11 cellular contexts compared by ENCODE assay signal in genomic region chr2:74461187-74462053, GRCh38. TPM values are rescaled to one million over a fixed set of nuclear protein-coding genes. Genes with fewer than 3 reads are reported as not detected.
A peak's percentile ranks its signal among the peaks of the same experiment; 100 is the strongest.
DNase-seq lines count a peak whose midpoint lies in the region; ATAC-seq and TF ChIP-seq lines count a peak whose summit lies in the region.
"Had no signal": no experiment of that assay in that cellular context is flagged by ENCODE, and none has a peak within 500 bp of the region (broad histone marks: within the 10 kb centered on the region; RNA-seq: fewer than 3 reads in every experiment).

No MANE protein-coding gene starts in this region.

- peaks cover 37% of the 10 kb centered on the region for H3K36me3 Mint-ChIP-seq in CD4-positive, alpha-beta T cell (ENCODE audit: low read depth)
- peaks cover 27% of the 10 kb centered on the region for H3K36me3 Mint-ChIP-seq in endodermal cell (ENCODE audit: low read depth)

- BruUV-seq in HCT116 (replicated peaks; lab: Mats Ljungman, UMichigan), result no TSS peak

- ATAC-seq in CD4-positive, alpha-beta T cell (ENCODE audit: poor library complexity), result no peak
- ATAC-seq in HCT116 (no peak), GM19397 (IDR thresholded peaks at IDR 0.05; ENCODE audit: unreplicated experiment) (no peak)

- H3K27ac Mint-ChIP-seq in CD4-positive, alpha-beta T cell, result no peak overlapping the region
- H3K27ac Mint-ChIP-seq in endodermal cell, result peak overlapping the region; percentile 35
- H3K27ac Mint-ChIP-seq: memory B cell had no signal

- H3K4me2 ChIP-seq in HCT116 (ENCODE audit: low read length), result no peak overlapping the region
- H3K4me2 ChIP-seq in hepatocyte, result no peak overlapping the region

- H3K4me1 Mint-ChIP-seq in CD4-positive, alpha-beta T cell (ENCODE audit: low read depth), result peaks cover 58% of the 10 kb centered on the region
- peaks cover 19% of the 10 kb centered on the region for H3K4me1 Mint-ChIP-seq in endodermal cell

- TF ChIP-seq RAD21 in HCT116 (IDR thresholded peaks at IDR 0.05; ENCODE audit: low read depth), result no peak

- POLR2A ChIA-PET in CD4-positive, alpha-beta T cell (lab: Charles Lee), result interaction anchor here (1.2 to 1.3 kb wide), 2 partner anchors 11 to 21 kb away, joined by 3 to 8 read pairs; partner anchors contain the start of genes CCDC142, MRPL53 and TTC31
- POLR2A ChIA-PET in HCT116 (lab: Charles Lee), result no interaction called here

- H3K9me2 ChIP-seq in HCT116 (ENCODE audit: insufficient read depth), result no peaks in the 10 kb centered on the region
- H3K9me2 ChIP-seq in hepatocyte (replicated peaks; ENCODE audit: insufficient read depth), result no peaks in the 10 kb centered on the region

- peaks cover 6 to 19% of the 10 kb centered on the region in 2 experiments; a peak in 2 of 4 replicates for H3K36me3 ChIP-seq in HCT116 (ENCODE audit: control insufficient read depth in 1 of 2, insufficient read depth in 2 of 2, low read length in 2 of 2)
- H3K36me3 ChIP-seq in endodermal cell (ENCODE audit: control insufficient read depth, insufficient read depth, low read length), result peaks cover 28% of the 10 kb centered on the region
- H3K36me3 ChIP-seq in hepatocyte (replicated peaks; ENCODE audit: insufficient read depth, low read depth), result no peaks in the 10 kb centered on the region

- no peak for TF ChIP-seq POLR2A in HCT116 (IDR thresholded peaks at IDR 0.05; ENCODE audit: borderline replicate concordance, extremely low read depth, insufficient read depth, insufficient read length)

- H3K4me3 ChIP-seq in HCT116 (replicated peaks in 1 of 2; ENCODE audit: low read depth in 1 of 2, low read length in 2 of 2) (no peak overlapping the region), endodermal cell (ENCODE audit: low read length) (no peak overlapping the region), hepatocyte (no peak overlapping the region)
- H3K4me3 ChIP-seq: SJCRH30, tibial artery had no signal

- TF ChIP-seq CTCF in CD4-positive, alpha-beta T cell (IDR thresholded peaks at IDR 0.05), result no peak
- TF ChIP-seq CTCF in HCT116 (IDR thresholded peaks at IDR 0.05 in 2 of 3, conservative IDR thresholded peaks at IDR 0.05 in 1 of 3; ENCODE audit: borderline replicate concordance in 1 of 3, insufficient read depth in 1 of 3, low read depth in 2 of 3, low read length in 2 of 3), result peak in 2 of 3 experiments; percentile 43 to 50; a peak in 4 of 6 replicates
- TF ChIP-seq CTCF in endodermal cell (conservative IDR thresholded peaks at IDR 0.05), result peak; percentile 67
- no peak for TF ChIP-seq CTCF in hepatocyte (IDR thresholded peaks at IDR 0.05; ENCODE audit: poor library complexity)

- H4K20me1 ChIP-seq in HCT116 (ENCODE audit: insufficient read depth), result no peaks in the 10 kb centered on the region
- no peaks in the 10 kb centered on the region for H4K20me1 ChIP-seq in hepatocyte (ENCODE audit: insufficient read depth, poor library complexity, severe bottlenecking)

- H3K27ac ChIP-seq in CD4-positive, alpha-beta T cell (ENCODE audit: low read depth, low read length), result no peak overlapping the region
- H3K27ac ChIP-seq in HCT116 (ENCODE audit: low read depth, low read length), result no peak overlapping the region
- no peak overlapping the region for H3K27ac ChIP-seq in endodermal cell (ENCODE audit: low read depth, low read length)
- H3K27ac ChIP-seq in hepatocyte, result no peak overlapping the region
- H3K27ac ChIP-seq: SJCRH30, tibial artery had no signal

- H2AFZ ChIP-seq in HCT116 (ENCODE audit: low read depth, low read length, poor library complexity, severe bottlenecking) (no peak overlapping the region), hepatocyte (no peak overlapping the region)

- peak overlapping the region; percentile 62 for H3K4me3 Mint-ChIP-seq in CD4-positive, alpha-beta T cell
- no peak overlapping the region for H3K4me3 Mint-ChIP-seq in endodermal cell

- no peak for DNase-seq in CD4-positive, alpha-beta T cell
- no peak for DNase-seq in HCT116 (ENCODE audit: low read depth, low spot score)
- DNase-seq in endodermal cell, result peak; percentile 86
- DNase-seq in NCI-H2029 (lab: John Stamatoyannopoulos, UW), result no peak
- no peak for DNase-seq in hepatocyte (ENCODE audit: low spot score)
- DNase-seq: EL, NCI-H1436, SJCRH30, tibial artery had no signal

- RAD21 ChIA-PET in HCT116 (lab: Charles Lee; ENCODE audit: low non-redundant PET in 1 of 2, low total read pairs in 2 of 2, uncharacterized antibody in 2 of 2, unreplicated experiment in 2 of 2), result no interaction called here

- H3K79me2 ChIP-seq in HCT116 (ENCODE audit: insufficient read depth, low read length) (peaks cover 27% of the 10 kb centered on the region), hepatocyte (peaks cover 46% of the 10 kb centered on the region)

- H3K27me3 ChIP-seq in CD4-positive, alpha-beta T cell (ENCODE audit: control insufficient read depth, insufficient read depth, low read length), result no peaks in the 10 kb centered on the region
- H3K27me3 ChIP-seq in HCT116 (ENCODE audit: insufficient read depth, low read length) (no peaks in the 10 kb centered on the region), endodermal cell (ENCODE audit: control insufficient read depth, insufficient read depth, low read length, poor library complexity, severe bottlenecking) (no peaks in the 10 kb centered on the region), hepatocyte (no peaks in the 10 kb centered on the region)
- H3K27me3 ChIP-seq: SJCRH30, tibial artery had no signal

- H3K9me3 Mint-ChIP-seq in CD4-positive, alpha-beta T cell, result no peaks in the 10 kb centered on the region
- H3K9me3 Mint-ChIP-seq in endodermal cell, result no peaks in the 10 kb centered on the region
- H3K9me3 Mint-ChIP-seq: memory B cell had no signal

- CTCF ChIA-PET in CD4-positive, alpha-beta T cell (lab: Charles Lee), result interaction anchor here (0.5 kb wide), 1 partner anchor 703 kb away, joined by 3 read pairs; no protein-coding TSS in a partner anchor
- CTCF ChIA-PET in HCT116 (lab: Charles Lee), result interaction anchor here (1.3 kb wide), 1 partner anchor 71 kb away, joined by 5 read pairs; no protein-coding TSS in a partner anchor

- 92 to 96% methylated on average over 25 to 27 of the region's 27 CpGs for WGBS in endodermal cell (ENCODE audit: insufficient coverage in 1 of 2, insufficient read length in 1 of 2), 2 experiments
- WGBS in hepatocyte (ENCODE audit: low lambda C conversion rate, missing lambda C conversion rate), result 94% methylated on average over 27 of the region's 27 CpGs

- no peaks in the 10 kb centered on the region for H3K9me3 ChIP-seq in CD4-positive, alpha-beta T cell (ENCODE audit: control insufficient read depth, low read length)
- no peaks in the 10 kb centered on the region for H3K9me3 ChIP-seq in HCT116 (ENCODE audit: control insufficient read depth in 1 of 2, insufficient read depth in 1 of 2, low read depth in 1 of 2, low read length in 2 of 2)
- H3K9me3 ChIP-seq in endodermal cell (ENCODE audit: control insufficient read depth, low read length), result no peaks in the 10 kb centered on the region
- no peaks in the 10 kb centered on the region for H3K9me3 ChIP-seq in hepatocyte (ENCODE audit: low read depth)
- H3K9me3 ChIP-seq: SJCRH30, tibial artery had no signal

- H3K4me1 ChIP-seq in HCT116 (ENCODE audit: control insufficient read depth in 1 of 2, insufficient read depth in 2 of 2, low read length in 2 of 2) (peaks cover 5 to 34% of the 10 kb centered on the region in 2 experiments), endodermal cell (ENCODE audit: control insufficient read depth, insufficient read depth, low read length) (no peaks in the 10 kb centered on the region), hepatocyte (ENCODE audit: insufficient read depth) (peaks cover 13% of the 10 kb centered on the region)

- intact Hi-C loops in CD4-positive, alpha-beta T cell (cut with DNase I, micrococcal nuclease), result no loop called here
- intact Hi-C loops in HCT116 (cut with micrococcal nuclease), result no loop called here

- H3K27me3 Mint-ChIP-seq in CD4-positive, alpha-beta T cell, result no peaks in the 10 kb centered on the region
- no peaks in the 10 kb centered on the region for H3K27me3 Mint-ChIP-seq in endodermal cell (ENCODE audit: insufficient read depth)
- H3K27me3 Mint-ChIP-seq: memory B cell had no signal

- H3K9ac ChIP-seq in HCT116 (ENCODE audit: low read length) (no peak overlapping the region), endodermal cell (ENCODE audit: extremely low read depth, low read length, poor library complexity, severe bottlenecking) (no peak overlapping the region)

TF ChIP-seq in HCT116, 20 proteins besides CTCF, POLR2A, EP300 and RAD21 (continues in another document):
- TF ChIP-seq ELF1 (IDR thresholded peaks at IDR 0.05; ENCODE audit: borderline replicate concordance, low read depth) (no peak), EZH2 (IDR thresholded peaks at IDR 0.05) (no peak)

RNA-seq across cellular contexts. Expression of gene WBP1, which starts 3.2 kb away (rescaled TPM):
- total RNA-seq in CD4-positive, alpha-beta T cell, result 10 to 100 TPM; 79.1 to 80.5 TPM
- total RNA-seq in HCT116 (2021; ENCODE audit: unreplicated experiment), result 64.7 TPM
- 83.4 and 85.0 TPM in 2 replicates for polyA plus RNA-seq in HCT116 (2012)
- total RNA-seq in endodermal cell, result 100 to 1,000 TPM; 110 to 116 TPM
- polyA plus RNA-seq in endodermal cell (2013, experiment 1 of 2), result 121 TPM
- 102 TPM for polyA plus RNA-seq in endodermal cell (2013, experiment 2 of 2)
- total RNA-seq in hepatocyte, result 66.5 and 85.7 TPM in 2 replicates
- polyA plus RNA-seq in hepatocyte, result 87.5 and 95.0 TPM in 2 replicates

RNA-seq across cellular contexts. Expression of gene MOGS, which starts 3.8 kb away (rescaled TPM):
- 10 to 100 TPM; 47.6 to 48.6 TPM for total RNA-seq in CD4-positive, alpha-beta T cell
- total RNA-seq in HCT116 (2021; ENCODE audit: unreplicated experiment), result 72.9 TPM
- 48.2 and 49.8 TPM in 2 replicates for polyA plus RNA-seq in HCT116 (2012)
- 10 to 100 TPM; 64.8 to 72.9 TPM for total RNA-seq in endodermal cell
- 48.1 TPM for polyA plus RNA-seq in endodermal cell (2013, experiment 1 of 2)
- polyA plus RNA-seq in endodermal cell (2013, experiment 2 of 2), result 46.6 TPM
- total RNA-seq in hepatocyte, result 47.6 and 67.1 TPM in 2 replicates
- polyA plus RNA-seq in hepatocyte, result 48.3 and 60.2 TPM in 2 replicates

RNA-seq across cellular contexts. Expression of gene INO80B, which starts 6.5 kb away (rescaled TPM):
- total RNA-seq in CD4-positive, alpha-beta T cell, result 10 to 100 TPM; 41.3 to 41.8 TPM
- total RNA-seq in HCT116 (2021; ENCODE audit: unreplicated experiment) (24.0 TPM), endodermal cell (10 to 100 TPM; 23.9 to 38.8 TPM), hepatocyte (16.0 and 20.0 TPM in 2 replicates)
- 14.3 and 14.7 TPM in 2 replicates for polyA plus RNA-seq in HCT116 (2012)
- 23.4 TPM for polyA plus RNA-seq in endodermal cell (2013, experiment 1 of 2)
- polyA plus RNA-seq in endodermal cell (2013, experiment 2 of 2), result 17.1 TPM
- polyA plus RNA-seq in hepatocyte, result 18.9 and 19.9 TPM in 2 replicates

RNA-seq across cellular contexts. Expression of gene MRPL53, which starts 11.1 kb away (rescaled TPM):
- total RNA-seq in CD4-positive, alpha-beta T cell, result 10 to 100 TPM; 39.5 to 44.3 TPM
- 65.4 TPM for total RNA-seq in HCT116 (2021; ENCODE audit: unreplicated experiment)
- polyA plus RNA-seq in HCT116 (2012), result 64.3 and 68.7 TPM in 2 replicates
- 10 to 100 TPM; 50.9 to 62.7 TPM for total RNA-seq in endodermal cell
- polyA plus RNA-seq in endodermal cell (2013, experiment 1 of 2), result 50.6 TPM
- 44.2 TPM for polyA plus RNA-seq in endodermal cell (2013, experiment 2 of 2)
- 13.8 and 23.4 TPM in 2 replicates for total RNA-seq in hepatocyte
- polyA plus RNA-seq in hepatocyte, result 89.6 and 95.9 TPM in 2 replicates

RNA-seq across cellular contexts. Expression of gene RTKN, which starts 19.7 kb away (rescaled TPM):
- under 1 TPM; 0.20 to 0.27 TPM for total RNA-seq in CD4-positive, alpha-beta T cell
- total RNA-seq in HCT116 (2021; ENCODE audit: unreplicated experiment) (94.0 TPM), endodermal cell (100 to 1,000 TPM in 1 of 2 donors, 10 to 100 TPM in 1; 83.6 to 117 TPM), hepatocyte (66.1 and 74.2 TPM in 2 replicates)
- 50.7 and 61.0 TPM in 2 replicates for polyA plus RNA-seq in HCT116 (2012)
- polyA plus RNA-seq in endodermal cell (2013, experiment 1 of 2), result 35.7 TPM
- 34.4 TPM for polyA plus RNA-seq in endodermal cell (2013, experiment 2 of 2)
- polyA plus RNA-seq in hepatocyte, result 77.5 and 85.0 TPM in 2 replicates

Comparison
In these comparisons a context has a peak if more than half of its experiments do, and no peak if none do; other contexts are left out.
1. CTCF ChIP-seq: peak in HCT116 (2 of 3) and endodermal cell (single experiment); none in CD4-positive, alpha-beta T cell (single experiment) and hepatocyte (single experiment).